8 cellular contexts compared by ENCODE assay signal in genomic region chr1:154819628-154820590, GRCh38. TPM values are rescaled to one million over a fixed set of nuclear protein-coding genes. Genes with fewer than 3 reads are reported as not detected.
DNase-seq lines count a peak whose midpoint lies in the region; TF ChIP-seq lines count a peak whose summit lies in the region.

No MANE protein-coding gene starts in this region.

- dilution Hi-C loops in mammary epithelial cell (cut with HindIII; ENCODE audit: low sequenced_read_pairs): no loop called here

- no peak overlapping the region for H3K4me3 ChIP-seq in NT2/D1 (ENCODE audit: insufficient read length, low read depth)
- no peak overlapping the region for H3K4me3 ChIP-seq in mammary epithelial cell (replicated peaks in 1 of 3; ENCODE audit: insufficient read depth in 1 of 3, low read depth in 2 of 3, low read length in 3 of 3)
- no peak overlapping the region for H3K4me3 ChIP-seq in mesendoderm (ENCODE audit: low read length)

- H3K27me3 Mint-ChIP-seq in activated CD4-positive, alpha-beta memory T cell treated with anti-CD3 and anti-CD28 coated beads for 36 hours: no peaks in the 10 kb centered on the region
- peaks cover 3% of the 10 kb centered on the region for H3K27me3 Mint-ChIP-seq in activated CD4-positive, alpha-beta memory T cell treated with anti-CD3 and anti-CD28 coated beads, Interleukin-2, amount 10 ng/mL, durations not matched to agents 7 days and 5 days

- H3K36me3 ChIP-seq in NT2/D1 (ENCODE audit: insufficient read depth, insufficient read length, low read length) (no peaks in the 10 kb centered on the region), mammary epithelial cell (ENCODE audit: insufficient read depth, low read length) (no peaks in the 10 kb centered on the region), mesendoderm (ENCODE audit: control insufficient read depth, insufficient read depth, low read length) (no peaks in the 10 kb centered on the region)

- no peak overlapping the region for H2BK5ac ChIP-seq in mesendoderm (ENCODE audit: low read length)

- no peak overlapping the region for H3K27ac Mint-ChIP-seq in activated CD4-positive, alpha-beta memory T cell treated with anti-CD3 and anti-CD28 coated beads for 36 hours
- no peak overlapping the region for H3K27ac Mint-ChIP-seq in activated CD4-positive, alpha-beta memory T cell treated with anti-CD3 and anti-CD28 coated beads, Interleukin-2, amount 10 ng/mL, durations not matched to agents 7 days and 5 days

- WGBS in mammary epithelial cell (ENCODE audit: low coverage, missing lambda C conversion rate): 85% methylated on average over 7 of the region's 7 CpGs
- no CpG with 5 or more reads among the region's 7 CpGs for WGBS in mesendoderm (ENCODE audit: extremely low coverage, insufficient coverage, low lambda C conversion rate)

- H2AFZ ChIP-seq in mammary epithelial cell (ENCODE audit: low read depth, low read length): no peak overlapping the region

- H4K5ac ChIP-seq in mesendoderm (ENCODE audit: low read length): no peak overlapping the region

- H3K4me1 Mint-ChIP-seq in activated CD4-positive, alpha-beta memory T cell treated with anti-CD3 and anti-CD28 coated beads for 36 hours (ENCODE audit: low read depth): no peaks in the 10 kb centered on the region
- no peaks in the 10 kb centered on the region for H3K4me1 Mint-ChIP-seq in activated CD4-positive, alpha-beta memory T cell treated with anti-CD3 and anti-CD28 coated beads, Interleukin-2, amount 10 ng/mL, durations not matched to agents 7 days and 5 days

- H3K4me1 ChIP-seq in NT2/D1 (ENCODE audit: insufficient read depth, insufficient read length) (peaks cover 8% of the 10 kb centered on the region), mammary epithelial cell (ENCODE audit: insufficient read depth, low read length) (peaks cover 8% of the 10 kb centered on the region), mesendoderm (ENCODE audit: control insufficient read depth, low read depth, low read length) (peaks cover 2% of the 10 kb centered on the region)

- no peaks in the 10 kb centered on the region for H3K79me1 ChIP-seq in mesendoderm (ENCODE audit: low read length)

- H3K4me2 ChIP-seq in mammary epithelial cell (ENCODE audit: insufficient read depth, low read depth, low read length) (no peak overlapping the region), mesendoderm (ENCODE audit: low read length) (no peak overlapping the region)

- intact Hi-C loops in activated CD4-positive, alpha-beta memory T cell treated with anti-CD3 and anti-CD28 coated beads for 36 hours (cut with micrococcal nuclease): no loop called here
- intact Hi-C loops in mammary epithelial cell (cut with micrococcal nuclease): loop anchor here (1.0 kb wide), 1 partner anchor 151 kb away; no protein-coding TSS in a partner anchor

- H2BK15ac ChIP-seq in mesendoderm (replicated peaks; ENCODE audit: low read depth): no peak overlapping the region

- H3K27me3 ChIP-seq in NT2/D1 (ENCODE audit: insufficient read depth, insufficient read length) (no peaks in the 10 kb centered on the region), mammary epithelial cell (ENCODE audit: insufficient read depth, low read length) (no peaks in the 10 kb centered on the region), mesendoderm (ENCODE audit: insufficient read depth, low read length, poor library complexity) (no peaks in the 10 kb centered on the region)

- H2AK5ac ChIP-seq in mesendoderm (ENCODE audit: low read length): no peak overlapping the region

- H3K9me3 ChIP-seq in NT2/D1 (ENCODE audit: insufficient read depth, low read length) (no peaks in the 10 kb centered on the region), mammary epithelial cell (replicated peaks; ENCODE audit: insufficient read depth, low read length) (no peaks in the 10 kb centered on the region)

- DNase-seq in activated CD4-positive, alpha-beta memory T cell treated with anti-CD3 and anti-CD28 coated beads for 36 hours: peak; percentile 26
- no peak for DNase-seq in activated CD4-positive, alpha-beta memory T cell treated with anti-CD3 and anti-CD28 coated beads, Interleukin-2, amount 10 ng/mL, durations not matched to agents 7 days and 5 days
- DNase-seq in NT2/D1 (ENCODE audit: low read depth, low spot score): peak; percentile 16
- DNase-seq in mammary epithelial cell: no peak
- peak; percentile 64 for DNase-seq in mesendoderm
- no peak for DNase-seq in NK-92 treated with Interleukin-12 subunit alpha and Interleukin-12 subunit beta, amount 100 ng/mL, for 24 hours (lab: John Stamatoyannopoulos, UW)
- DNase-seq in COLO829 (ENCODE audit: low spot score): no peak
- no peak for DNase-seq in putamen (ENCODE audit: low spot score)

- no peak overlapping the region for H3K56ac ChIP-seq in mesendoderm (ENCODE audit: low read length)

- no peak overlapping the region for H4K8ac ChIP-seq in mesendoderm (ENCODE audit: low read depth, low read length)

- POLR2A ChIA-PET in activated CD4-positive, alpha-beta memory T cell treated with anti-CD3 and anti-CD28 coated beads for 36 hours (lab: Charles Lee): no interaction called here
- POLR2A ChIA-PET in activated CD4-positive, alpha-beta memory T cell treated with anti-CD3 and anti-CD28 coated beads, Interleukin-2, amount 10 ng/mL, durations not matched to agents 7 days and 5 days (lab: Charles Lee): no interaction called here

- no peak overlapping the region for H3K9ac ChIP-seq in NT2/D1 (ENCODE audit: insufficient read length, low read depth)
- H3K9ac ChIP-seq in mammary epithelial cell (ENCODE audit: insufficient read depth, low read length): no peak overlapping the region
- no peak overlapping the region for H3K9ac ChIP-seq in mesendoderm (ENCODE audit: low read length)

- no peak overlapping the region for H3K4me3 Mint-ChIP-seq in activated CD4-positive, alpha-beta memory T cell treated with anti-CD3 and anti-CD28 coated beads for 36 hours
- H3K4me3 Mint-ChIP-seq in activated CD4-positive, alpha-beta memory T cell treated with anti-CD3 and anti-CD28 coated beads, Interleukin-2, amount 10 ng/mL, durations not matched to agents 7 days and 5 days: no peak overlapping the region

- CTCF ChIA-PET in activated CD4-positive, alpha-beta memory T cell treated with anti-CD3 and anti-CD28 coated beads for 36 hours (lab: Charles Lee): interaction anchor here (0.6 to 3.7 kb wide), 9 partner anchors 8 to 260 kb away, joined by 3 to 18 read pairs (median 4); no protein-coding TSS in a partner anchor
- CTCF ChIA-PET in activated CD4-positive, alpha-beta memory T cell treated with anti-CD3 and anti-CD28 coated beads, Interleukin-2, amount 10 ng/mL, durations not matched to agents 7 days and 5 days (lab: Charles Lee): interaction anchor here (0.8 to 1.3 kb wide), 4 partner anchors 9 to 260 kb away, joined by 3 to 4 read pairs (median 3); no protein-coding TSS in a partner anchor
- CTCF ChIA-PET in mammary epithelial cell (lab: Charles Lee; ENCODE audit: low non-redundant PET): interaction anchor here (0.6 kb wide), 1 partner anchor 97 kb away, joined by 8 read pairs; no protein-coding TSS in a partner anchor

- TF ChIP-seq CTCF in mammary epithelial cell (conservative IDR thresholded peaks at IDR 0.05 in 1 of 2, IDR thresholded peaks at IDR 0.05 in 1 of 2; ENCODE audit: extremely low read depth in 1 of 2, insufficient read depth in 1 of 2, low read depth in 1 of 2, low read length in 2 of 2): peak; percentile 56 to 58

- no peaks in the 10 kb centered on the region for H3K9me3 Mint-ChIP-seq in activated CD4-positive, alpha-beta memory T cell treated with anti-CD3 and anti-CD28 coated beads for 36 hours
- no peaks in the 10 kb centered on the region for H3K9me3 Mint-ChIP-seq in activated CD4-positive, alpha-beta memory T cell treated with anti-CD3 and anti-CD28 coated beads, Interleukin-2, amount 10 ng/mL, durations not matched to agents 7 days and 5 days

- no TSS peak for BruUV-seq in mammary epithelial cell (replicated peaks; lab: Mats Ljungman, UMichigan)

- H3K79me2 ChIP-seq in mammary epithelial cell (ENCODE audit: insufficient read depth, low read length): no peaks in the 10 kb centered on the region
- no peaks in the 10 kb centered on the region for H3K79me2 ChIP-seq in mesendoderm (ENCODE audit: control insufficient read depth, insufficient read depth, low read length)

- H3K23ac ChIP-seq in mesendoderm (ENCODE audit: low read length): no peak overlapping the region

- H3K27ac ChIP-seq in mammary epithelial cell (ENCODE audit: insufficient read depth, low read depth, low read length) (no peak overlapping the region), mesendoderm (ENCODE audit: low read depth, low read length) (no peak overlapping the region)

- H2BK120ac ChIP-seq in mesendoderm (ENCODE audit: low read depth, low read length): no peak overlapping the region

- H3K4ac ChIP-seq in mesendoderm (ENCODE audit: low read depth, low read length): no peak overlapping the region

- no peaks in the 10 kb centered on the region for H3K36me3 Mint-ChIP-seq in activated CD4-positive, alpha-beta memory T cell treated with anti-CD3 and anti-CD28 coated beads for 36 hours
- H3K36me3 Mint-ChIP-seq in activated CD4-positive, alpha-beta memory T cell treated with anti-CD3 and anti-CD28 coated beads, Interleukin-2, amount 10 ng/mL, durations not matched to agents 7 days and 5 days (ENCODE audit: low read depth): no peaks in the 10 kb centered on the region

- H4K20me1 ChIP-seq in mammary epithelial cell (ENCODE audit: insufficient read depth, low read length): no peaks in the 10 kb centered on the region

- H3K18ac ChIP-seq in mesendoderm (ENCODE audit: low read length): no peak overlapping the region

- in situ Hi-C loops in mammary epithelial cell (cut with MboI; ENCODE audit: low sequenced_read_pairs in 2 of 2): no loop called here

RNA-seq across cellular contexts. Expression of gene KCNN3, which starts 50.2 kb away (rescaled TPM):
- under 1 TPM; 0.02 to 0.14 TPM for total RNA-seq in activated CD4-positive, alpha-beta memory T cell treated with anti-CD3 and anti-CD28 coated beads for 36 hours
- total RNA-seq in activated CD4-positive, alpha-beta memory T cell treated with anti-CD3 and anti-CD28 coated beads, Interleukin-2, amount 10 ng/mL, durations not matched to agents 7 days and 5 days: under 1 TPM in 1 of 2 experiments, not detected in 1; 0.10 TPM
- total RNA-seq in mammary epithelial cell: not detected
- polyA plus RNA-seq in mammary epithelial cell: 0.03 TPM
- polyA minus RNA-seq in mammary epithelial cell: not detected
- 0.28 TPM for polyA plus RNA-seq in mesendoderm (2013, experiment 1 of 2)
- polyA plus RNA-seq in mesendoderm (2013, experiment 2 of 2): 0.18 TPM

Comparison
In these comparisons a context has a peak if more than half of its experiments do, and no peak if none do; other contexts are left out.
1. DNase-seq: peak in activated CD4-positive, alpha-beta memory T cell treated with anti-CD3 and anti-CD28 coated beads for 36 hours (single experiment), NT2/D1 (single experiment) and mesendoderm (single experiment); none in activated CD4-positive, alpha-beta memory T cell treated with anti-CD3 and anti-CD28 coated beads, Interleukin-2, amount 10 ng/mL, durations not matched to agents 7 days and 5 days (single experiment), mammary epithelial cell (single experiment), NK-92 treated with Interleukin-12 subunit alpha and Interleukin-12 subunit beta, amount 100 ng/mL, for 24 hours (single experiment), COLO829 (single experiment) and putamen (single experiment).